1 cellular context compared by ENCODE assay signal in the genomic region with DNA sequence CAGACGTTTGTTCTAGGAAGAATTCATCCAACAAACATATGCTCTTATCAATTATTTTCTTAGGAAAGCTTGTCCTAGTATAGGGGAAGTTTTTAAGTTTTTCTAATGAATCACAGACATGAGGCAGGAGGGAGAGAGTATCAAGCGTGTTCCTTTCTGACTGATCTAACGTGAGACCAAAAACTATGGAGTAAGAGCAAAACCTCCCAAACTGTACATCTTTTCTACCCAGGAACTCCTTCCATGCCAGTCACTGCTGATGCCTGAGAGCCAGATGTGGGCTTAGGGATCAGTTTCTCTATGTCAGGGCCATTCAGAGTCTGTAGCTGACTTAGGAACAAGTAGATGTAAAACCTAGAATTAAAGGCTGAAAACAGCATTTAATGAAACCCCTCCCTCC.
TF ChIP-seq lines count a peak whose summit lies in the region.

No MANE protein-coding gene starts in this region.

TF ChIP-seq in SK-N-SH treated with all-trans-retinoic acid at 6 μM for 48 hours, 23 proteins besides CTCF, POLR2A, EP300 and RAD21 (continued from another document):
- TF ChIP-seq, protein P1, sequence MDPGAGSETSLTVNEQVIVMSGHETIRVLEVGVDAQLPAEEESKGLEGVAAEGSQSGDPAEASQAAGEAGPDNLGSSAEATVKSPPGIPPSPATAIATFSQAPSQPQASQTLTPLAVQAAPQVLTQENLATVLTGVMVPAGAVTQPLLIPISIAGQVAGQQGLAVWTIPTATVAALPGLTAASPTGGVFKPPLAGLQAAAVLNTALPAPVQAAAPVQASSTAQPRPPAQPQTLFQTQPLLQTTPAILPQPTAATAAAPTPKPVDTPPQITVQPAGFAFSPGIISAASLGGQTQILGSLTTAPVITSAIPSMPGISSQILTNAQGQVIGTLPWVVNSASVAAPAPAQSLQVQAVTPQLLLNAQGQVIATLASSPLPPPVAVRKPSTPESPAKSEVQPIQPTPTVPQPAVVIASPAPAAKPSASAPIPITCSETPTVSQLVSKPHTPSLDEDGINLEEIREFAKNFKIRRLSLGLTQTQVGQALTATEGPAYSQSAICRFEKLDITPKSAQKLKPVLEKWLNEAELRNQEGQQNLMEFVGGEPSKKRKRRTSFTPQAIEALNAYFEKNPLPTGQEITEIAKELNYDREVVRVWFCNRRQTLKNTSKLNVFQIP (CRISPR knock-in tag; IDR thresholded peaks at IDR 0.05; ENCODE audit: borderline replicate concordance, low read depth) = no peak
- TF ChIP-seq ISL1 (CRISPR knock-in tag; IDR thresholded peaks at IDR 0.05) = no peak
- TF ChIP-seq ESRRG (CRISPR knock-in tag; IDR thresholded peaks at IDR 0.05) = no peak
- no peak for TF ChIP-seq TOX (CRISPR knock-in tag; IDR thresholded peaks at IDR 0.05; ENCODE audit: borderline replicate concordance)
